Comparison of ENCODE assay signal across 8 cellular contexts in the genomic region with DNA sequence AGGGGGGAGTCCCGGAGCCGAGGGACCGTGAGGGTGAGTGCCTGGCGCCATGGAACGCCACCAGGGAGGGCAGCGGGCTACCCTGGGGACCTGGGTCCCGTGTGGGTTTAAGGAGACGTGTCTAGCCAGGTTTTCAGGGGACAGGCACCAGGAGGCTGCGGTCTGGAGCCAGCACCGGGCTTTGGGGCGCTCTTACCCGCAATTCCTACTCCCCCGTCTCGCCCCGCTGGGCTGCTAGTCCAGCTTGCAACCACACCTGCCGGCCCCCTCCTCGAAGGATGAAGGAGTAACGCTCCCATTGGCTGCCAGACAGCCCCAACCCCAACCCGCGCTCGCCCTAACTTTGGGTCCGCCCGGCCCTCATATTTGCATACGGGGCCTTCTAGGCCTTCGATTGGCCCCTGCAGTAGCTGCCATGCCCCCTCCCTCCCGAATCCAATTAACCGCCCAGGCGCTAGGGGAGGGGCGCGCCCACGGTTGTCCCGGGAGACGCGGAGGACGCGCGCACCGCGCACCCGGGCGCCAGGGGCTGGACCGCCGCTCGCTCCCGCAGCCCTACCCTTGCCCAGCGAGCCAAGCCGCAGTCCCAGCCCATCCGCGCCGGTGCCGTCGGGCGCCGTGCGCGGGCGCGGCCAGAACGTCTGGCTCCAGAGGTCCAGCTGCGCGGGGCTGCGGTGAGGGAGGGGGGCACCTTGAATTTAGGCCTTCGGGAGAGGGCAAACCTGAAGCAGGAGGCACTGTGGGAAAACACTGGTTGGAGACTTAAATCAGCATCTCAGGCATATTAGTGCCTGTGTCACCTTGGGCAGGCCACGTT. TPM values are rescaled to one million over a fixed set of nuclear protein-coding genes. Genes with fewer than 3 reads are reported as not detected.
DNase-seq lines count a peak whose midpoint lies in the region; ATAC-seq and TF ChIP-seq lines count a peak whose summit lies in the region.

Gene TTLL6 (minus strand): TSS at position 456 of the 817 bp plus-strand sequence. CDS start 157 bp downstream, at position 299.

- WGBS in liver, result 3% methylated on average over 64 of the region's 64 CpGs

- intact Hi-C loops in dorsolateral prefrontal cortex (cut with DNase I), result loop anchor here in 1 of 2 donors (10.0 kb wide), 1 partner anchor 128 kb away; the partner anchor contains the start of gene SNF8

- TF ChIP-seq CTCF in GM10248 (IDR thresholded peaks at IDR 0.05; ENCODE audit: control extremely low read depth, extremely low read depth, low read depth, missing control alignments), result no peak
- TF ChIP-seq CTCF in dorsolateral prefrontal cortex (IDR thresholded peaks at IDR 0.05 in 54 of 56, conservative IDR thresholded peaks at IDR 0.05 in 2 of 56; ENCODE audit: low read depth in 1 of 56, partially characterized antibody in 56 of 56), result peak in 4 of 56 donors; percentile 6 to 21 (median 11)
- TF ChIP-seq CTCF in liver (IDR thresholded peaks at IDR 0.05; ENCODE audit: low read depth, low read length, missing input control), result no peak

- peak within 1 kb of the TSS in 9 of 59 donors; percentile 17 to 56 (median 36) for H3K27ac ChIP-seq in dorsolateral prefrontal cortex
- no peak within 1 kb of the TSS for H3K27ac ChIP-seq in liver (ENCODE audit: low read depth in 1 of 2, low read length in 2 of 2)

- TF ChIP-seq RAD21 in liver (IDR thresholded peaks at IDR 0.05), result no peak

- peaks cover 0 to 15% (median 9%) of the 10 kb centered on the region in 4 donors for H3K4me1 ChIP-seq in liver (ENCODE audit: control insufficient read depth in 4 of 4, insufficient read depth in 4 of 4, low read length in 3 of 4)

- POLR2A ChIA-PET in GM10248 (lab: Yijun Ruan, JAX), result interaction anchor here (0.5 kb wide), 1 partner anchor 452 kb away, joined by 3 read pairs; no protein-coding TSS in a partner anchor

- H3K4me3 ChIP-seq in dorsolateral prefrontal cortex, result peak within 1 kb of the TSS; percentile 18 to 67 (median 53)
- peak within 1 kb of the TSS; percentile 34 to 42 (median 42) for H3K4me3 ChIP-seq in liver (ENCODE audit: low read depth in 1 of 3, low read length in 3 of 3)

- peaks cover 0 to 22% (median 0%) of the 10 kb centered on the region in 45 donors for H3K27me3 ChIP-seq in dorsolateral prefrontal cortex
- no peaks in the 10 kb centered on the region for H3K27me3 ChIP-seq in liver (ENCODE audit: control insufficient read depth in 4 of 4, insufficient read depth in 4 of 4, low read length in 3 of 4)

- H3K9me3 ChIP-seq in liver (ENCODE audit: control insufficient read depth in 4 of 4, low read length in 3 of 4), result no peaks in the 10 kb centered on the region

- H3K9ac ChIP-seq in liver (ENCODE audit: low read depth in 1 of 2, low read length in 2 of 2), result no peak within 1 kb of the TSS

- ATAC-seq in HG03139 (IDR thresholded peaks at IDR 0.05; ENCODE audit: unreplicated experiment), result peak; percentile 80

- DNase-seq in GM10248 (ENCODE audit: extremely low spot score) (peak; percentile 74), NCI-H510A (lab: John Stamatoyannopoulos, UW) (peak; percentile 100), dorsolateral prefrontal cortex (peak; percentile 36 to 79 (median 67)), GF-D8 (lab: John Stamatoyannopoulos, UW) (no peak)
- peak; percentile 50 to 64 for DNase-seq in activated CD4-positive, alpha-beta T cell treated with anti-CD3 and anti-CD28 coated beads, Interleukin-2, amount 50 U/mL, for 24 hours (ENCODE audit: low read depth in 1 of 2, low spot score in 1 of 2)
- peak; percentile 72 for DNase-seq in stimulated activated CD4-positive, alpha-beta T cell treated with anti-CD3 and anti-CD28 coated beads, Interleukin-4, amount 100 ng/mL, for 1 hour

- no peaks in the 10 kb centered on the region for H3K36me3 ChIP-seq in liver (ENCODE audit: control insufficient read depth in 4 of 4, insufficient read depth in 3 of 4, low read depth in 1 of 4, low read length in 3 of 4)

- CTCF ChIA-PET in GM10248 (lab: Yijun Ruan, JAX), result interaction anchor here (0.9 to 30.8 kb wide), 10 partner anchors 13 to 216 kb away, joined by 3 to 770 read pairs (median 8); no protein-coding TSS in a partner anchor

TF ChIP-seq in liver, 16 proteins besides CTCF, POLR2A, EP300 and RAD21:
- TF ChIP-seq FOXA1 (IDR thresholded peaks at IDR 0.05) (no peak), FOXA2 (IDR thresholded peaks at IDR 0.05) (no peak)
- TF ChIP-seq, protein P1, sequence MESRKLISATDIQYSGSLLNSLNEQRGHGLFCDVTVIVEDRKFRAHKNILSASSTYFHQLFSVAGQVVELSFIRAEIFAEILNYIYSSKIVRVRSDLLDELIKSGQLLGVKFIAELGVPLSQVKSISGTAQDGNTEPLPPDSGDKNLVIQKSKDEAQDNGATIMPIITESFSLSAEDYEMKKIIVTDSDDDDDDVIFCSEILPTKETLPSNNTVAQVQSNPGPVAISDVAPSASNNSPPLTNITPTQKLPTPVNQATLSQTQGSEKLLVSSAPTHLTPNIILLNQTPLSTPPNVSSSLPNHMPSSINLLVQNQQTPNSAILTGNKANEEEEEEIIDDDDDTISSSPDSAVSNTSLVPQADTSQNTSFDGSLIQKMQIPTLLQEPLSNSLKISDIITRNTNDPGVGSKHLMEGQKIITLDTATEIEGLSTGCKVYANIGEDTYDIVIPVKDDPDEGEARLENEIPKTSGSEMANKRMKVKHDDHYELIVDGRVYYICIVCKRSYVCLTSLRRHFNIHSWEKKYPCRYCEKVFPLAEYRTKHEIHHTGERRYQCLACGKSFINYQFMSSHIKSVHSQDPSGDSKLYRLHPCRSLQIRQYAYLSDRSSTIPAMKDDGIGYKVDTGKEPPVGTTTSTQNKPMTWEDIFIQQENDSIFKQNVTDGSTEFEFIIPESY (IDR thresholded peaks at IDR 0.05), result no peak

RNA-seq across cellular contexts. Expression of gene TTLL6, which starts in this region (rescaled TPM):
- total RNA-seq in dorsolateral prefrontal cortex (1 to 10 TPM in 101 of 120 experiments, under 1 TPM in 19; 0.25 to 5.6 (median 1.7) TPM), liver (under 1 TPM in 1 of 2 donors, not detected in 1; 0.08 TPM)
- under 1 TPM in 1 of 2 donors, not detected in 1; 0.02 TPM for polyA plus RNA-seq in liver
